In the genomic region with DNA sequence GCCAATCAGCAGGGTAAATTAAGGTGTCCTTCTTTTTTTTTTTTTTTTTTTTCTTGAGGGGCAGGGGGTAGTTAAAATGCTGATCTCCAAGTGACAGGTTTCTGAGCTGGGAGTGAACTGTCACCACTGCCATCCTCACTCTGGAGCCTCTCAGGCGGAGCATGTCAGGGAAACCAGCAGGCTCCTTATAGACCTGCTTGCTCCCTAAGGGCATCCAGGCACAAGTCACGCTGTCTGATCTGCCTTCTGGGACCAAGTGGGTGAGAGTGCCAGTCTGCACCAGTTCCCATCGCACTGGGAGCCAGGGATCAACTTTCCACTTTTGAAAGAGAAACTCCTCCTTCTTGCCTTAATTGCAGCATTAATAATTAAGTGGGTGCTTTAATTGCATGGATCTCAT, we compare ENCODE assay signal across 24 cellular contexts.
"Had no signal": no experiment of that assay in that cellular context is flagged by ENCODE, and none has a peak within 500 bp of the region (broad histone marks: within the 10 kb centered on the region; RNA-seq: fewer than 3 reads in every experiment).

No MANE protein-coding gene starts in this region.

- H3K9me3 Mint-ChIP-seq: activated naive CD4-positive, alpha-beta T cell treated with anti-CD3 and anti-CD28 coated beads, Interleukin-2, amount 50 U/mL, for 24 hours; activated T-helper 1 cell treated with anti-CD3 and anti-CD28 coated beads, Interleukin-12 subunit alpha, Interleukin-12 subunit beta, Interleukin-2, Interleukin-4 antibody, amounts not matched to agents 30 ng/mL and 10 ng/mL and 1 ng/mL, durations not matched to agents 14 hours and 24 hours and 36 hours; dendritic cell treated with granulocyte-macrophage colony-stimulating factor and Interleukin-4, amounts not matched to agents 40 ng/mL and 50 ng/mL, for 4 days; mesothelial cell of epicardium had no signal

- H3K4me3 Mint-ChIP-seq: activated CD8-positive, alpha-beta T cell treated with anti-CD3 and anti-CD28 coated beads, Interleukin-2, amount 10 ng/mL, durations not matched to agents 7 days and 5 days; activated naive CD4-positive, alpha-beta T cell treated with anti-CD3 and anti-CD28 coated beads, Interleukin-2, amount 50 U/mL, for 24 hours; activated T-helper 1 cell treated with anti-CD3 and anti-CD28 coated beads, Interleukin-12 subunit alpha, Interleukin-12 subunit beta, Interleukin-2, Interleukin-4 antibody, amounts not matched to agents 30 ng/mL and 10 ng/mL and 1 ng/mL, durations not matched to agents 14 hours and 24 hours and 36 hours; dendritic cell treated with granulocyte-macrophage colony-stimulating factor and Interleukin-4, amounts not matched to agents 40 ng/mL and 50 ng/mL, for 4 days; mesothelial cell of epicardium; naive thymus-derived CD8-positive, alpha-beta T cell had no signal

- H3K27me3 Mint-ChIP-seq: activated naive CD4-positive, alpha-beta T cell treated with anti-CD3 and anti-CD28 coated beads, Interleukin-2, amount 50 U/mL, for 24 hours had no signal

- H3K36me3 Mint-ChIP-seq: activated naive CD4-positive, alpha-beta T cell treated with anti-CD3 and anti-CD28 coated beads, Interleukin-2, amount 50 U/mL, for 24 hours; mesothelial cell of epicardium; naive thymus-derived CD8-positive, alpha-beta T cell had no signal

- H3K4me1 Mint-ChIP-seq: activated naive CD4-positive, alpha-beta T cell treated with anti-CD3 and anti-CD28 coated beads, Interleukin-2, amount 50 U/mL, for 24 hours; naive thymus-derived CD8-positive, alpha-beta T cell had no signal

- H3K27ac Mint-ChIP-seq: activated CD8-positive, alpha-beta T cell treated with anti-CD3 and anti-CD28 coated beads, Interleukin-2, amount 10 ng/mL, durations not matched to agents 7 days and 5 days; activated naive CD4-positive, alpha-beta T cell treated with anti-CD3 and anti-CD28 coated beads, Interleukin-2, amount 50 U/mL, for 24 hours; activated T-helper 1 cell treated with anti-CD3 and anti-CD28 coated beads, Interleukin-12 subunit alpha, Interleukin-12 subunit beta, Interleukin-2, Interleukin-4 antibody, amounts not matched to agents 30 ng/mL and 10 ng/mL and 1 ng/mL, durations not matched to agents 14 hours and 24 hours and 36 hours; dendritic cell treated with granulocyte-macrophage colony-stimulating factor and Interleukin-4, amounts not matched to agents 40 ng/mL and 50 ng/mL, for 4 days; mesothelial cell of epicardium; naive thymus-derived CD8-positive, alpha-beta T cell had no signal

- DNase-seq: activated CD4-positive, alpha-beta T cell treated with anti-CD3 and anti-CD28 coated beads, Interleukin-2, amount 50 U/mL, for 1 hour; activated CD8-positive, alpha-beta T cell treated with anti-CD3 and anti-CD28 coated beads, Interleukin-2, amount 10 ng/mL, durations not matched to agents 7 days and 5 days; activated gamma-delta T cell; anterior cingulate cortex; body of pancreas; effector CD4-positive, alpha-beta T cell; foreskin melanocyte; hippocampal formation; left ventricle myocardium superior; mammary epithelial cell; naive thymus-derived CD8-positive, alpha-beta T cell; ovary; psoas muscle; spleen; stimulated activated CD4-positive, alpha-beta T cell treated with anti-CD3 and anti-CD28 coated beads, Interleukin-4, amount 100 ng/mL, for 24 hours; stimulated activated naive CD4-positive, alpha-beta T cell treated with Interleukin-2 at 50 U/mL for 16 hours; T-helper 2 cell; upper lobe of left lung had no signal

- ATAC-seq: activated CD4-positive, CD25-positive, alpha-beta regulatory T cell treated with anti-CD3 and anti-CD28 coated beads, Interleukin-2, amount 50 U/mL, for 24 hours; activated CD8-positive, alpha-beta T cell treated with anti-CD3 and anti-CD28 coated beads, Interleukin-2, amount 10 ng/mL, durations not matched to agents 7 days and 5 days; body of pancreas; esophagus mucosa; left ventricle myocardium superior; naive thymus-derived CD8-positive, alpha-beta T cell; psoas muscle had no signal
